Comparison of ENCODE assay signal across 17 cellular contexts in genomic region chr20:45840700-45841198, GRCh38. TPM values are rescaled to one million over a fixed set of nuclear protein-coding genes. Genes with fewer than 3 reads are reported as not detected.
DNase-seq lines count a peak whose midpoint lies in the region; ATAC-seq and TF ChIP-seq lines count a peak whose summit lies in the region.
"Had no signal": no experiment of that assay in that cellular context is flagged by ENCODE, and none has a peak within 500 bp of the region (broad histone marks: within the 10 kb centered on the region; RNA-seq: fewer than 3 reads in every experiment).

No MANE protein-coding gene starts in this region.

- no peaks in the 10 kb centered on the region for H3K4me1 ChIP-seq in foreskin keratinocyte
- H3K4me1 ChIP-seq: prostate gland had no signal

- CTCF ChIA-PET in RWPE1 (lab: Yijun Ruan, JAX) = interaction anchor here (0.6 to 1.0 kb wide), 4 partner anchors 17 to 295 kb away, joined by 3 to 7 read pairs (median 5); partner anchors contain the start of gene UBE2C

- no peak for DNase-seq in RWPE1 (ENCODE audit: low spot score)
- peak; percentile 38 for DNase-seq in myocyte (ENCODE audit: low read depth)
- no peak for DNase-seq in foreskin keratinocyte
- DNase-seq: activated CD8-positive, alpha-beta memory T cell treated with anti-CD3 and anti-CD28 coated beads, Interleukin-2, amount 10 ng/mL, durations not matched to agents 7 days and 5 days; activated gamma-delta T cell treated with Interleukin-2 at 50 U/mL for 16 hours; CD4-positive, alpha-beta memory T cell; lower lobe of right lung; naive thymus-derived CD4-positive, alpha-beta T cell; NCI-H1930; NCI-H510A treated with DMSO at 0.1 percent for 48 hours; SJCRH30 had no signal

- TF ChIP-seq CTCF in RWPE1 (conservative IDR thresholded peaks at IDR 0.05; ENCODE audit: low read depth) (no peak), foreskin keratinocyte (conservative IDR thresholded peaks at IDR 0.05) (no peak)

- no peaks in the 10 kb centered on the region for H3K27me3 ChIP-seq in foreskin keratinocyte
- H3K27me3 ChIP-seq: ascending aorta, gastroesophageal sphincter, SJCRH30 had no signal

- POLR2A ChIA-PET in RWPE1 (lab: Yijun Ruan, JAX; ENCODE audit: low non-redundant PET) = no interaction called here

- ATAC-seq in foreskin keratinocyte = no peak
- no peak for ATAC-seq in GM21825 (IDR thresholded peaks at IDR 0.05; ENCODE audit: unreplicated experiment)
- ATAC-seq: activated CD8-positive, alpha-beta memory T cell treated with anti-CD3 and anti-CD28 coated beads, Interleukin-2, amount 10 ng/mL, durations not matched to agents 7 days and 5 days; gastroesophageal sphincter; naive thymus-derived CD4-positive, alpha-beta T cell had no signal

- peak overlapping the region; percentile 55 for H3K27ac ChIP-seq in RWPE1
- H3K27ac ChIP-seq in foreskin keratinocyte = no peak overlapping the region
- H3K27ac ChIP-seq: lower lobe of right lung, prostate gland, SJCRH30 had no signal

RNA-seq across cellular contexts. Expression of gene SNX21, which starts 7.2 kb away (rescaled TPM):
- 131 and 161 TPM in 2 replicates for total RNA-seq in myocyte
- polyA plus RNA-seq in myocyte (2012) = 48.1 TPM
- total RNA-seq in foreskin keratinocyte = 11.2 and 14.2 TPM in 2 replicates
- polyA plus RNA-seq in foreskin keratinocyte = 12.0 and 15.5 TPM in 2 replicates

RNA-seq across cellular contexts. Expression of gene TNNC2, which starts 13.6 kb away (rescaled TPM):
- total RNA-seq in myocyte (678 and 849 TPM in 2 replicates), foreskin keratinocyte (not detected in 2 replicates)
- 383 TPM for polyA plus RNA-seq in myocyte (2012)
- polyA plus RNA-seq in foreskin keratinocyte = 0.10 TPM in 1 of 2 replicates, not detected in the other
- total RNA-seq: activated CD8-positive, alpha-beta memory T cell treated with anti-CD3 and anti-CD28 coated beads, Interleukin-2, amount 10 ng/mL, durations not matched to agents 7 days and 5 days; ascending aorta; CD4-positive, alpha-beta memory T cell; endothelial cell of umbilical vein; lower lobe of right lung; T-helper 2 cell treated with Interferon-gamma antibody and Interleukin-4, amounts not matched to agents 100 ng/mL and 5 ng/mL, for 36 hours had no signal
- polyA plus RNA-seq: naive thymus-derived CD4-positive, alpha-beta T cell had no signal

RNA-seq across cellular contexts. Expression of gene ACOT8, which starts 16.4 kb away (rescaled TPM):
- total RNA-seq in myocyte = 29.8 and 47.2 TPM in 2 replicates
- 38.6 TPM for polyA plus RNA-seq in myocyte (2012)
- 22.3 and 31.3 TPM in 2 replicates for total RNA-seq in foreskin keratinocyte
- 27.2 and 39.9 TPM in 2 replicates for polyA plus RNA-seq in foreskin keratinocyte

RNA-seq across cellular contexts. Expression of gene ZSWIM3, which starts 16.7 kb away (rescaled TPM):
- 4.5 and 4.7 TPM in 2 replicates for total RNA-seq in myocyte
- 2.9 TPM for polyA plus RNA-seq in myocyte (2012)
- total RNA-seq in foreskin keratinocyte = 2.2 and 2.6 TPM in 2 replicates
- 1.5 and 1.6 TPM in 2 replicates for polyA plus RNA-seq in foreskin keratinocyte

RNA-seq across cellular contexts. Expression of gene UBE2C, which starts 28.3 kb away (rescaled TPM):
- 1.8 and 2.4 TPM in 2 replicates for total RNA-seq in myocyte
- polyA plus RNA-seq in myocyte (2012) = 0.67 TPM
- total RNA-seq in foreskin keratinocyte = 148 and 198 TPM in 2 replicates
- polyA plus RNA-seq in foreskin keratinocyte = 186 and 264 TPM in 2 replicates
- total RNA-seq: ascending aorta had no signal
- polyA plus RNA-seq: naive thymus-derived CD4-positive, alpha-beta T cell had no signal

Comparison
In these comparisons a context has a peak if more than half of its experiments do, and no peak if none do; other contexts are left out.
1. RNA of gene TNNC2, which starts 13.6 kb away (total RNA-seq): 678 to 849 TPM in myocyte; not detected in foreskin keratinocyte; every median in the first group is over 100 times any median in the second.